ENCODE assay signal across 16 cellular contexts in genomic region chr4:113628711-113629110, GRCh38.
A peak's percentile ranks its signal among the peaks of the same experiment; 100 is the strongest.
DNase-seq lines count a peak whose midpoint lies in the region; ATAC-seq, FAIRE-seq and TF ChIP-seq lines count a peak whose summit lies in the region.
"Had no signal": no experiment of that assay in that cellular context is flagged by ENCODE, and none has a peak within 500 bp of the region (broad histone marks: within the 10 kb centered on the region; RNA-seq: fewer than 3 reads in every experiment).

No MANE protein-coding gene starts in this region.

- WGBS in A549 (ENCODE audit: missing lambda C conversion rate) = 50% methylated on average over 1 of the region's 1 CpG

- TF ChIP-seq RAD21 in A549 (conservative IDR thresholded peaks at IDR 0.05 in 1 of 2, IDR thresholded peaks at IDR 0.05 in 1 of 2) = no peak

- CTCF ChIA-PET in A549 (lab: Yijun Ruan, JAX) = no interaction called here

- TF ChIP-seq POLR2A in A549 (IDR thresholded peaks at IDR 0.05; ENCODE audit: low read length) = no peak

- FAIRE-seq in A549 (lab: Jason Lieb, UNC) (no peak), islet of Langerhans (lab: Jason Lieb, UNC) (peak; percentile 87)
- FAIRE-seq: GM12878 had no signal

- H3K27ac ChIP-seq in A549 (no peak overlapping the region), BLaER1 (peak overlapping the region; percentile 63), OCI-LY1 (ENCODE audit: low read depth, low read length, poor library complexity, severe bottlenecking) (peak overlapping the region; percentile 58)
- H3K27ac ChIP-seq: HL-60 had no signal

- H3K79me2 ChIP-seq in OCI-LY1 (ENCODE audit: insufficient read depth, low read length) = peaks cover 67% of the 10 kb centered on the region

- POLR2A ChIA-PET in A549 (lab: Yijun Ruan, JAX) = no interaction called here

- peak overlapping the region; percentile 37; the same call in 2 of the 3 replicates for H3K4me2 ChIP-seq in A549
- H3K4me2 ChIP-seq in BLaER1 = peak overlapping the region; percentile 50
- H3K4me2 ChIP-seq in OCI-LY1 (ENCODE audit: low read length) = peak overlapping the region; percentile 25; the same call in 1 of the 2 replicates

- no peak for DNase-seq in A549 (ENCODE audit: low read depth in 1 of 2, low spot score in 1 of 2)
- no peak for DNase-seq in LoVo (ENCODE audit: low spot score)
- DNase-seq in SK-N-DZ (ENCODE audit: low spot score) = no peak
- DNase-seq: AML-193; Calu3; CD8-positive, alpha-beta T cell; DMS79 treated with DMSO at 0.1 percent for 48 hours; GOT3; H7; HFFc6 had no signal

- no peak for TF ChIP-seq EP300 in A549 (IDR thresholded peaks at IDR 0.05)

- peaks cover 19% of the 10 kb centered on the region; the same call in 2 of the 3 replicates for H3K4me1 ChIP-seq in A549
- H3K4me1 ChIP-seq in BLaER1 = peaks cover 85% of the 10 kb centered on the region
- H3K4me1 ChIP-seq in OCI-LY1 (ENCODE audit: insufficient read depth, low read length, severe bottlenecking) = peaks cover 84% of the 10 kb centered on the region

- no peaks in the 10 kb centered on the region for H3K9me2 ChIP-seq in OCI-LY1 (ENCODE audit: low read depth, low read length)

- H3K36me3 ChIP-seq in BLaER1 (peaks cover 18% of the 10 kb centered on the region), OCI-LY1 (ENCODE audit: insufficient read depth, low read length) (peaks cover 26% of the 10 kb centered on the region; the same call in 1 of the 2 replicates)

- no peak overlapping the region for H3K4me3 ChIP-seq in A549
- no peak overlapping the region for H3K4me3 ChIP-seq in BLaER1
- H3K4me3 ChIP-seq in OCI-LY1 (ENCODE audit: low read depth, low read length, poor library complexity, severe bottlenecking) = no peak overlapping the region
- H3K4me3 ChIP-seq: GM12878 had no signal

- TF ChIP-seq CTCF in A549 (IDR thresholded peaks at IDR 0.05) = no peak
- TF ChIP-seq CTCF in OCI-LY1 (IDR thresholded peaks at IDR 0.05; ENCODE audit: low read length) = no peak

- H3K27me3 ChIP-seq in BLaER1 = no peaks in the 10 kb centered on the region
- no peaks in the 10 kb centered on the region for H3K27me3 ChIP-seq in OCI-LY1 (ENCODE audit: insufficient read depth, low read length)

- no peak for ATAC-seq in A549
- ATAC-seq: CD8-positive, alpha-beta T cell; GM12878; HCT116 had no signal

- H3K9me3 ChIP-seq in A549 = no peaks in the 10 kb centered on the region
- no peaks in the 10 kb centered on the region for H3K9me3 ChIP-seq in BLaER1
- H3K9me3 ChIP-seq in OCI-LY1 (ENCODE audit: low read length) = no peaks in the 10 kb centered on the region

- H3K9ac ChIP-seq in BLaER1 (no peak overlapping the region), OCI-LY1 (ENCODE audit: low read length) (no peak overlapping the region)

- H4K20me1 ChIP-seq in BLaER1 (no peaks in the 10 kb centered on the region), OCI-LY1 (ENCODE audit: insufficient read depth, low read length) (no peaks in the 10 kb centered on the region)

- H2AFZ ChIP-seq in OCI-LY1 (ENCODE audit: low read length) = no peak overlapping the region

- H3F3A ChIP-seq in OCI-LY1 (ENCODE audit: insufficient read depth, low read length) = no peaks in the 10 kb centered on the region

TF ChIP-seq in A549, 52 proteins besides CTCF, POLR2A, EP300 and RAD21:
- TF ChIP-seq PHF8 (IDR thresholded peaks at IDR 0.05; ENCODE audit: borderline replicate concordance, low read depth) (no peak), EHMT2 (IDR thresholded peaks at IDR 0.05; ENCODE audit: low read depth) (no peak), GATA3 (IDR thresholded peaks at IDR 0.05; ENCODE audit: borderline replicate concordance) (no peak), CBX8 (IDR thresholded peaks at IDR 0.05) (no peak), ZFP36 (IDR thresholded peaks at IDR 0.05; ENCODE audit: borderline replicate concordance, partially characterized antibody) (no peak), FOSB (CRISPR knock-in tag; IDR thresholded peaks at IDR 0.05) (no peak), HES2 (IDR thresholded peaks at IDR 0.05) (no peak), PBX3 (IDR thresholded peaks at IDR 0.05) (no peak)

Comparison
In these comparisons a context has a peak if more than half of its experiments do, and no peak if none do; other contexts are left out.
1. H3K27ac ChIP-seq: peak in BLaER1 (single experiment) and OCI-LY1 (single experiment); none in A549 (0 of 2).
2. Peak in every context shown above with its lines, with median percentiles within 50 percentile points of each other: H3K4me2 ChIP-seq.